ENCODE assay signal across 11 cellular contexts in genomic region chr13:75478659-75479058, GRCh38.
"Had no signal": no experiment of that assay in that cellular context is flagged by ENCODE, and none has a peak within 500 bp of the region (broad histone marks: within the 10 kb centered on the region; RNA-seq: fewer than 3 reads in every experiment).

No MANE protein-coding gene starts in this region.

- H3K79me2 ChIP-seq: parathyroid adenoma had no signal

- H3K9me3 ChIP-seq: colonic mucosa, lower lobe of right lung, tibial nerve had no signal

- DNase-seq: activated CD4-positive, alpha-beta memory T cell treated with anti-CD3 and anti-CD28 coated beads, Interleukin-2, amount 10 ng/mL, durations not matched to agents 7 days and 5 days; activated naive CD8-positive, alpha-beta T cell treated with anti-CD3 and anti-CD28 coated beads, Interleukin-2, amount 10 ng/mL, durations not matched to agents 7 days and 5 days; aorta; colonic mucosa; foreskin keratinocyte; lower lobe of right lung; midbrain had no signal

- H2AFZ ChIP-seq: parathyroid adenoma had no signal

- H3K9ac ChIP-seq: parathyroid adenoma had no signal

- H3K27ac Mint-ChIP-seq: activated CD4-positive, alpha-beta memory T cell treated with anti-CD3 and anti-CD28 coated beads, Interleukin-2, amount 10 ng/mL, durations not matched to agents 7 days and 5 days; activated naive CD8-positive, alpha-beta T cell treated with anti-CD3 and anti-CD28 coated beads, Interleukin-2, amount 10 ng/mL, durations not matched to agents 7 days and 5 days; stimulated activated memory B cell treated with anti-CD40 and anti-IgM and Interleukin-4, amounts not matched to agents 10 μg/mL and 1 μg/mL and 100 μg/mL, for 72 hours; T-helper 2 cell treated with Interferon-gamma antibody and Interleukin-4, amounts not matched to agents 5 μg/mL and 100 μg/mL, for 36 hours had no signal

- H3K27me3 ChIP-seq: colonic mucosa, foreskin keratinocyte, tibial nerve had no signal

- H3K27ac ChIP-seq: colonic mucosa, foreskin keratinocyte, lower lobe of right lung, parathyroid adenoma, tibial nerve had no signal

- H3K4me3 ChIP-seq: colonic mucosa, tibial nerve had no signal

- H3K36me3 ChIP-seq: colonic mucosa, lower lobe of right lung, tibial nerve had no signal

- H3K36me3 Mint-ChIP-seq: activated naive CD8-positive, alpha-beta T cell treated with anti-CD3 and anti-CD28 coated beads, Interleukin-2, amount 10 ng/mL, durations not matched to agents 7 days and 5 days; stimulated activated memory B cell treated with anti-CD40 and anti-IgM and Interleukin-4, amounts not matched to agents 10 μg/mL and 1 μg/mL and 100 μg/mL, for 72 hours had no signal

- H3K9me3 Mint-ChIP-seq: activated CD4-positive, alpha-beta memory T cell treated with anti-CD3 and anti-CD28 coated beads, Interleukin-2, amount 10 ng/mL, durations not matched to agents 7 days and 5 days; activated naive CD8-positive, alpha-beta T cell treated with anti-CD3 and anti-CD28 coated beads, Interleukin-2, amount 10 ng/mL, durations not matched to agents 7 days and 5 days; stimulated activated memory B cell treated with anti-CD40 and anti-IgM and Interleukin-4, amounts not matched to agents 10 μg/mL and 1 μg/mL and 100 μg/mL, for 72 hours; T-helper 2 cell treated with Interferon-gamma antibody and Interleukin-4, amounts not matched to agents 5 μg/mL and 100 μg/mL, for 36 hours had no signal

- H3K4me1 ChIP-seq: colonic mucosa, parathyroid adenoma had no signal

- H3K4me3 Mint-ChIP-seq: activated CD4-positive, alpha-beta memory T cell treated with anti-CD3 and anti-CD28 coated beads, Interleukin-2, amount 10 ng/mL, durations not matched to agents 7 days and 5 days; activated naive CD8-positive, alpha-beta T cell treated with anti-CD3 and anti-CD28 coated beads, Interleukin-2, amount 10 ng/mL, durations not matched to agents 7 days and 5 days; stimulated activated memory B cell treated with anti-CD40 and anti-IgM and Interleukin-4, amounts not matched to agents 10 μg/mL and 1 μg/mL and 100 μg/mL, for 72 hours; T-helper 2 cell treated with Interferon-gamma antibody and Interleukin-4, amounts not matched to agents 5 μg/mL and 100 μg/mL, for 36 hours had no signal
